In the genomic region with DNA sequence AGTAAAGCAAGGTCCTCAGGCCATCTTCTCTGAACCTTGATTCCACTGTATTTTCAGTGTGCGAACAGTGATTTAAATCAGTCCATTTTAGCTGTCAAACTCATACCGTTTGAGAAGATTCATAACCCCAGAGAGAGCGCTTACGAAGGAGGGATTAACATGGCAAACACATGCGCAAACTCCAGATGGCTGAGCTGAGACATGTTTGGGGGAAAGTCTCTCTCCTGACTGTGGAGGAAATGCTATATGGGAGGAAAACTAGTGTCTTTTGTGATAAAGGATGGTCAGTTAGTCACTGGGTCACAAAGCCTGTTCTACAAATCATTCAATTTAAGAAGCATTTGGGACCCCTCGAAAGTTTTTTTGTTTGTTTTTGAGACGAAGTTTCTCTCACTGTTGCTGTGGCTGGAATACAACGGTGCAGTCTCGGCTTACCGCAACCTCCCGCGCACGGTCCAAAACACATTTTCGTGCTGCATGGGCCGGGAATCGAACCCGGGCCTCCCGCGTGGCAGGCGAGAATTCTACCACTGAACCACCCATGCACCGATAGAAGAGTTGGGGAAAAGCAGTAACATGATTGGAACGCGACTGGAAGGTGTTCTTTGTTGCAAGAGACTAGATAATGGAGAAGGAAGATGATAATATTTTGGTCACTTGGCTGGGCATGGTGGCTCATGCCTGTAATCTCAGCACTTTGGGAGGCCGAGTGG, we compare ENCODE assay signal across 1 cellular context.
TF ChIP-seq lines count a peak whose summit lies in the region.

No MANE protein-coding gene starts in this region.

TF ChIP-seq in K562, 482 proteins besides CTCF, POLR2A, EP300 and RAD21 (continued from another document and continues in another):
- TF ChIP-seq ZNF445 (CRISPR knock-in tag; IDR thresholded peaks at IDR 0.05; ENCODE audit: low read depth) (no peak), LARP7 (IDR thresholded peaks at IDR 0.05) (no peak), ZFP1 (CRISPR knock-in tag; IDR thresholded peaks at IDR 0.05) (no peak), SRSF7 (optimal IDR thresholded peaks at IDR 0.05; ENCODE audit: low read depth, low read length) (no peak), SIN3B (IDR thresholded peaks at IDR 0.05; ENCODE audit: low read depth) (no peak), CAMTA2 (CRISPR knock-in tag; conservative IDR thresholded peaks at IDR 0.05) (no peak), ZNF707 (CRISPR knock-in tag; conservative IDR thresholded peaks at IDR 0.05) (no peak), NUFIP1 (IDR thresholded peaks at IDR 0.05; ENCODE audit: partially characterized antibody) (no peak), TGIF2 (CRISPR knock-in tag; IDR thresholded peaks at IDR 0.05) (no peak), MTA2 (IDR thresholded peaks at IDR 0.05; ENCODE audit: low read depth) (no peak), OTX1 (CRISPR knock-in tag; IDR thresholded peaks at IDR 0.05) (no peak), WHSC1 (IDR thresholded peaks at IDR 0.05; ENCODE audit: low read length) (no peak), ZNF165 (CRISPR knock-in tag; IDR thresholded peaks at IDR 0.05; ENCODE audit: borderline replicate concordance) (no peak), SMARCA5 (IDR thresholded peaks at IDR 0.05) (no peak), JUND (IDR thresholded peaks at IDR 0.05; ENCODE audit: borderline replicate concordance, low read depth, low read length) (0 out of 2 replicates have a peak, but pooled peaks have one; percentile 4), JUND (tag; IDR thresholded peaks at IDR 0.05; ENCODE audit: borderline replicate concordance, low read depth, low read length) (no peak), ZNF253 (CRISPR knock-in tag; conservative IDR thresholded peaks at IDR 0.05) (no peak), NONO (IDR thresholded peaks at IDR 0.05; ENCODE audit: low read depth in 2 of 2, low read length in 1 of 2) (no peak), TEAD4 (IDR thresholded peaks at IDR 0.05; ENCODE audit: low read length) (peak; percentile 66; the same call in 1 of the 2 replicates), TEAD4 (CRISPR knock-in tag; IDR thresholded peaks at IDR 0.05; ENCODE audit: borderline replicate concordance) (no peak), ZNF324 (CRISPR knock-in tag; IDR thresholded peaks at IDR 0.05) (no peak), FIP1L1 (IDR thresholded peaks at IDR 0.05; ENCODE audit: low read depth, low read length, poor library complexity, severe bottlenecking) (no peak), HNRNPH1 (optimal IDR thresholded peaks at IDR 0.05; ENCODE audit: low read depth, low read length) (no peak), U2AF1 (optimal IDR thresholded peaks at IDR 0.05; ENCODE audit: low read depth, low read length) (no peak), MYBL2 (IDR thresholded peaks at IDR 0.05; ENCODE audit: low read depth) (no peak), MYBL2 (CRISPR knock-in tag; IDR thresholded peaks at IDR 0.05; ENCODE audit: borderline replicate concordance) (no peak), ZNF696 (CRISPR knock-in tag; conservative IDR thresholded peaks at IDR 0.05) (no peak), RFX5 (IDR thresholded peaks at IDR 0.05; ENCODE audit: low read depth, low read length) (no peak), KLF16 (IDR thresholded peaks at IDR 0.05) (peak; percentile 18; the same call in 1 of the 2 replicates), TAF1 (IDR thresholded peaks at IDR 0.05; ENCODE audit: control insufficient read depth, extremely low read depth, insufficient read depth, low read length, severe bottlenecking) (no peak), TCF7 (IDR thresholded peaks at IDR 0.05; ENCODE audit: borderline replicate concordance) (no peak), ETV5 (CRISPR knock-in tag; IDR thresholded peaks at IDR 0.05; ENCODE audit: low read depth) (no peak), NR2F6 (CRISPR knock-in tag; IDR thresholded peaks at IDR 0.05) (no peak), HDAC3 (IDR thresholded peaks at IDR 0.05; ENCODE audit: borderline replicate concordance, partially characterized antibody) (no peak), BRF1 (IDR thresholded peaks at IDR 0.05; ENCODE audit: borderline replicate concordance, extremely low read depth, insufficient read length) (peak; percentile 26), FOXK1 (CRISPR knock-in tag; IDR thresholded peaks at IDR 0.05; ENCODE audit: borderline replicate concordance) (0 out of 2 replicates have a peak, but pooled peaks have one; percentile 28), ZNF766 (CRISPR knock-in tag; conservative IDR thresholded peaks at IDR 0.05) (no peak), KDM5B (IDR thresholded peaks at IDR 0.05; ENCODE audit: insufficient replicate concordance, low read depth, low read length) (no peak)
- TF ChIP-seq, protein P1, sequence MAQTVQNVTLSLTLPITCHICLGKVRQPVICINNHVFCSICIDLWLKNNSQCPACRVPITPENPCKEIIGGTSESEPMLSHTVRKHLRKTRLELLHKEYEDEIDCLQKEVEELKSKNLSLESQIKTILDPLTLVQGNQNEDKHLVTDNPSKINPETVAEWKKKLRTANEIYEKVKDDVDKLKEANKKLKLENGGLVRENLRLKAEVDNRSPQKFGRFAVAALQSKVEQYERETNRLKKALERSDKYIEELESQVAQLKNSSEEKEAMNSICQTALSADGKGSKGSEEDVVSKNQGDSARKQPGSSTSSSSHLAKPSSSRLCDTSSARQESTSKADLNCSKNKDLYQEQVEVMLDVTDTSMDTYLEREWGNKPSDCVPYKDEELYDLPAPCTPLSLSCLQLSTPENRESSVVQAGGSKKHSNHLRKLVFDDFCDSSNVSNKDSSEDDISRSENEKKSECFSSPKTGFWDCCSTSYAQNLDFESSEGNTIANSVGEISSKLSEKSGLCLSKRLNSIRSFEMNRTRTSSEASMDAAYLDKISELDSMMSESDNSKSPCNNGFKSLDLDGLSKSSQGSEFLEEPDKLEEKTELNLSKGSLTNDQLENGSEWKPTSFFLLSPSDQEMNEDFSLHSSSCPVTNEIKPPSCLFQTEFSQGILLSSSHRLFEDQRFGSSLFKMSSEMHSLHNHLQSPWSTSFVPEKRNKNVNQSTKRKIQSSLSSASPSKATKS (CRISPR knock-in tag; IDR thresholded peaks at IDR 0.05) = no peak
- TF ChIP-seq, protein P2, sequence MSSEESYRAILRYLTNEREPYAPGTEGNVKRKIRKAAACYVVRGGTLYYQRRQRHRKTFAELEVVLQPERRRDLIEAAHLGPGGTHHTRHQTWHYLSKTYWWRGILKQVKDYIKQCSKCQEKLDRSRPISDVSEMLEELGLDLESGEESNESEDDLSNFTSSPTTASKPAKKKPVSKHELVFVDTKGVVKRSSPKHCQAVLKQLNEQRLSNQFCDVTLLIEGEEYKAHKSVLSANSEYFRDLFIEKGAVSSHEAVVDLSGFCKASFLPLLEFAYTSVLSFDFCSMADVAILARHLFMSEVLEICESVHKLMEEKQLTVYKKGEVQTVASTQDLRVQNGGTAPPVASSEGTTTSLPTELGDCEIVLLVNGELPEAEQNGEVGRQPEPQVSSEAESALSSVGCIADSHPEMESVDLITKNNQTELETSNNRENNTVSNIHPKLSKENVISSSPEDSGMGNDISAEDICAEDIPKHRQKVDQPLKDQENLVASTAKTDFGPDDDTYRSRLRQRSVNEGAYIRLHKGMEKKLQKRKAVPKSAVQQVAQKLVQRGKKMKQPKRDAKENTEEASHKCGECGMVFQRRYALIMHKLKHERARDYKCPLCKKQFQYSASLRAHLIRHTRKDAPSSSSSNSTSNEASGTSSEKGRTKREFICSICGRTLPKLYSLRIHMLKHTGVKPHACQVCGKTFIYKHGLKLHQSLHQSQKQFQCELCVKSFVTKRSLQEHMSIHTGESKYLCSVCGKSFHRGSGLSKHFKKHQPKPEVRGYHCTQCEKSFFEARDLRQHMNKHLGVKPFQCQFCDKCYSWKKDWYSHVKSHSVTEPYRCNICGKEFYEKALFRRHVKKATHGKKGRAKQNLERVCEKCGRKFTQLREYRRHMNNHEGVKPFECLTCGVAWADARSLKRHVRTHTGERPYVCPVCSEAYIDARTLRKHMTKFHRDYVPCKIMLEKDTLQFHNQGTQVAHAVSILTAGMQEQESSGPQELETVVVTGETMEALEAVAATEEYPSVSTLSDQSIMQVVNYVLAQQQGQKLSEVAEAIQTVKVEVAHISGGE (CRISPR knock-in tag; IDR thresholded peaks at IDR 0.05) = no peak
- TF ChIP-seq, protein P3, sequence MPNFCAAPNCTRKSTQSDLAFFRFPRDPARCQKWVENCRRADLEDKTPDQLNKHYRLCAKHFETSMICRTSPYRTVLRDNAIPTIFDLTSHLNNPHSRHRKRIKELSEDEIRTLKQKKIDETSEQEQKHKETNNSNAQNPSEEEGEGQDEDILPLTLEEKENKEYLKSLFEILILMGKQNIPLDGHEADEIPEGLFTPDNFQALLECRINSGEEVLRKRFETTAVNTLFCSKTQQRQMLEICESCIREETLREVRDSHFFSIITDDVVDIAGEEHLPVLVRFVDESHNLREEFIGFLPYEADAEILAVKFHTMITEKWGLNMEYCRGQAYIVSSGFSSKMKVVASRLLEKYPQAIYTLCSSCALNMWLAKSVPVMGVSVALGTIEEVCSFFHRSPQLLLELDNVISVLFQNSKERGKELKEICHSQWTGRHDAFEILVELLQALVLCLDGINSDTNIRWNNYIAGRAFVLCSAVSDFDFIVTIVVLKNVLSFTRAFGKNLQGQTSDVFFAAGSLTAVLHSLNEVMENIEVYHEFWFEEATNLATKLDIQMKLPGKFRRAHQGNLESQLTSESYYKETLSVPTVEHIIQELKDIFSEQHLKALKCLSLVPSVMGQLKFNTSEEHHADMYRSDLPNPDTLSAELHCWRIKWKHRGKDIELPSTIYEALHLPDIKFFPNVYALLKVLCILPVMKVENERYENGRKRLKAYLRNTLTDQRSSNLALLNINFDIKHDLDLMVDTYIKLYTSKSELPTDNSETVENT (CRISPR knock-in tag; IDR thresholded peaks at IDR 0.05) = no peak
- TF ChIP-seq, protein P4, sequence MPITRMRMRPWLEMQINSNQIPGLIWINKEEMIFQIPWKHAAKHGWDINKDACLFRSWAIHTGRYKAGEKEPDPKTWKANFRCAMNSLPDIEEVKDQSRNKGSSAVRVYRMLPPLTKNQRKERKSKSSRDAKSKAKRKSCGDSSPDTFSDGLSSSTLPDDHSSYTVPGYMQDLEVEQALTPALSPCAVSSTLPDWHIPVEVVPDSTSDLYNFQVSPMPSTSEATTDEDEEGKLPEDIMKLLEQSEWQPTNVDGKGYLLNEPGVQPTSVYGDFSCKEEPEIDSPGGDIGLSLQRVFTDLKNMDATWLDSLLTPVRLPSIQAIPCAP (CRISPR knock-in tag; IDR thresholded peaks at IDR 0.05; ENCODE audit: borderline replicate concordance) = no peak
- TF ChIP-seq, protein P5, sequence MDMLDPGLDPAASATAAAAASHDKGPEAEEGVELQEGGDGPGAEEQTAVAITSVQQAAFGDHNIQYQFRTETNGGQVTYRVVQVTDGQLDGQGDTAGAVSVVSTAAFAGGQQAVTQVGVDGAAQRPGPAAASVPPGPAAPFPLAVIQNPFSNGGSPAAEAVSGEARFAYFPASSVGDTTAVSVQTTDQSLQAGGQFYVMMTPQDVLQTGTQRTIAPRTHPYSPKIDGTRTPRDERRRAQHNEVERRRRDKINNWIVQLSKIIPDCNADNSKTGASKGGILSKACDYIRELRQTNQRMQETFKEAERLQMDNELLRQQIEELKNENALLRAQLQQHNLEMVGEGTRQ (CRISPR knock-in tag; IDR thresholded peaks at IDR 0.05) = no peak
- TF ChIP-seq, protein P6, sequence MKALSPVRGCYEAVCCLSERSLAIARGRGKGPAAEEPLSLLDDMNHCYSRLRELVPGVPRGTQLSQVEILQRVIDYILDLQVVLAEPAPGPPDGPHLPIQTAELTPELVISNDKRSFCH (CRISPR knock-in tag; IDR thresholded peaks at IDR 0.05) = no peak
- TF ChIP-seq, protein P6 (tag; IDR thresholded peaks at IDR 0.05) = peak; percentile 49; the same call in 1 of the 2 replicates
- TF ChIP-seq, protein P7, sequence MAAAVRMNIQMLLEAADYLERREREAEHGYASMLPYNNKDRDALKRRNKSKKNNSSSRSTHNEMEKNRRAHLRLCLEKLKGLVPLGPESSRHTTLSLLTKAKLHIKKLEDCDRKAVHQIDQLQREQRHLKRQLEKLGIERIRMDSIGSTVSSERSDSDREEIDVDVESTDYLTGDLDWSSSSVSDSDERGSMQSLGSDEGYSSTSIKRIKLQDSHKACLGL (CRISPR knock-in tag; IDR thresholded peaks at IDR 0.05; ENCODE audit: borderline replicate concordance, poor library complexity, severe bottlenecking) = no peak
